In the genomic region with DNA sequence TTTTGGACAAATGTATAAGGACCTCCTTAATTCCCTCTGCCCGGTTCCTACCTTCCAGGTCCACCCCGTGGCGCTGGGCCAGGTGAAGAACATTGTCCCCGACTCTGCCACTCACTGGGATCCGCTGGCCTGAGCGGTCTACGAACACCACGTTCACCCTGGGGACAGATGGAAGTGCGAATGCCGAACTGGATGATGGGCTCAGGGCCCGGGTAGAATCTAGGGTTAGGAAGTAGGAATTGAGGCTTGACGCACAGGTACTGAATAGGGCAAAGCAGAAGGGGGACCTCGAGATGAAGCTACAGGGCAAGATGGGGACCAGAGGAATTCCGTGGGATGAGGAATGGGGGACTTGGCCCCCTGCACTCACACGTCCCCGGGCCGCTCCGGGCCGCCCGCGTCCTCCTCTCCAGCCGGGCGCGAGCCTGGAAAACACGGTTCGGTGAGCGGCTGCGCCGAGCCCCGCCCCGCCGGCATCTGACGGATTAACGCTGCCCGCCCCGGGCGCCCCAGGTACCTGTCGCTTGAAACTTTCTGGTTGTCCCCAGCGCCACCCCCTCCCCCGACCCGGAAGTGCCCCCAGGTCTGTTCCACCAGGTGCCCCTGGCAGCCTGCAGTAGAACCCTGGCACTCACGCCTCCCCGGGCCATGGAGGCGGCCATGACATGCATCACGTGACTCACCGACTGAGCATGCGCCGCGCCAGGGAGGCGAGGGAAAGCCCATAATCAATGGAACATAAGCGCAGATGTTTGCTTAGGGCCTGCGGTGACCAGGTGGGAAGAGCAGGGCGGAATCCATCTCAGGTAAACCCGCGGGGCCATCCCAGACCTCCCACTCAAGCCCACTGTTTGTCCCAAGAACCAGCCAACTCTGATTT, we compare ENCODE assay signal across 1 cellular context.
TF ChIP-seq lines count a peak whose summit lies in the region.

A gene (minus strand): TSS at position 681 of the 880 bp plus-strand sequence. CDS start 19 bp downstream, at position 662.

TF ChIP-seq in K562, 482 proteins besides CTCF, POLR2A, EP300 and RAD21 (continued from another document and continues in another):
- no peak for TF ChIP-seq CCNT2 (IDR thresholded peaks at IDR 0.05; ENCODE audit: borderline replicate concordance, extremely low read depth, insufficient read length, low read depth, low read length)
- TF ChIP-seq ZFP36 (IDR thresholded peaks at IDR 0.05; ENCODE audit: low read depth, low read length, partially characterized antibody), result no peak
- TF ChIP-seq, protein P1, sequence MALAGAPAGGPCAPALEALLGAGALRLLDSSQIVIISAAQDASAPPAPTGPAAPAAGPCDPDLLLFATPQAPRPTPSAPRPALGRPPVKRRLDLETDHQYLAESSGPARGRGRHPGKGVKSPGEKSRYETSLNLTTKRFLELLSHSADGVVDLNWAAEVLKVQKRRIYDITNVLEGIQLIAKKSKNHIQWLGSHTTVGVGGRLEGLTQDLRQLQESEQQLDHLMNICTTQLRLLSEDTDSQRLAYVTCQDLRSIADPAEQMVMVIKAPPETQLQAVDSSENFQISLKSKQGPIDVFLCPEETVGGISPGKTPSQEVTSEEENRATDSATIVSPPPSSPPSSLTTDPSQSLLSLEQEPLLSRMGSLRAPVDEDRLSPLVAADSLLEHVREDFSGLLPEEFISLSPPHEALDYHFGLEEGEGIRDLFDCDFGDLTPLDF (CRISPR knock-in tag; IDR thresholded peaks at IDR 0.05), result no peak
- TF ChIP-seq MCM5 (IDR thresholded peaks at IDR 0.05; ENCODE audit: low read depth), result no peak
- TF ChIP-seq MCM2 (IDR thresholded peaks at IDR 0.05; ENCODE audit: low read depth), result no peak
- TF ChIP-seq HDAC1 (IDR thresholded peaks at IDR 0.05), result peak; percentile 89 to 100
- TF ChIP-seq ZBTB1 (CRISPR knock-in tag; IDR thresholded peaks at IDR 0.05; ENCODE audit: borderline replicate concordance, low read depth), result no peak
- TF ChIP-seq NR2F6 (CRISPR knock-in tag; IDR thresholded peaks at IDR 0.05), result no peak
- no peak for TF ChIP-seq SRSF1 (IDR thresholded peaks at IDR 0.05; ENCODE audit: low read depth, low read length)
- TF ChIP-seq, protein P2, sequence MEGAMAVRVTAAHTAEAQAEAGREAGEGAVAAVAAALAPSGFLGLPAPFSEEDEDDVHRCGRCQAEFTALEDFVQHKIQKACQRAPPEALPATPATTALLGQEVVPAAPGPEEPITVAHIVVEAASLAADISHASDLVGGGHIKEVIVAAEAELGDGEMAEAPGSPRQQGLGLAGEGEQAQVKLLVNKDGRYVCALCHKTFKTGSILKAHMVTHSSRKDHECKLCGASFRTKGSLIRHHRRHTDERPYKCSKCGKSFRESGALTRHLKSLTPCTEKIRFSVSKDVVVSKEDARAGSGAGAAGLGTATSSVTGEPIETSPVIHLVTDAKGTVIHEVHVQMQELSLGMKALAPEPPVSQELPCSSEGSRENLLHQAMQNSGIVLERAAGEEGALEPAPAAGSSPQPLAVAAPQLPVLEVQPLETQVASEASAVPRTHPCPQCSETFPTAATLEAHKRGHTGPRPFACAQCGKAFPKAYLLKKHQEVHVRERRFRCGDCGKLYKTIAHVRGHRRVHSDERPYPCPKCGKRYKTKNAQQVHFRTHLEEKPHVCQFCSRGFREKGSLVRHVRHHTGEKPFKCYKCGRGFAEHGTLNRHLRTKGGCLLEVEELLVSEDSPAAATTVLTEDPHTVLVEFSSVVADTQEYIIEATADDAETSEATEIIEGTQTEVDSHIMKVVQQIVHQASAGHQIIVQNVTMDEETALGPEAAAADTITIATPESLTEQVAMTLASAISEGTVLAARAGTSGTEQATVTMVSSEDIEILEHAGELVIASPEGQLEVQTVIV (CRISPR knock-in tag; IDR thresholded peaks at IDR 0.05; ENCODE audit: borderline replicate concordance), result no peak
- TF ChIP-seq BRCA1 (IDR thresholded peaks at IDR 0.05), result no peak
- no peak for TF ChIP-seq BRCA1 (CRISPR knock-in tag; IDR thresholded peaks at IDR 0.05)
- TF ChIP-seq, protein P3, sequence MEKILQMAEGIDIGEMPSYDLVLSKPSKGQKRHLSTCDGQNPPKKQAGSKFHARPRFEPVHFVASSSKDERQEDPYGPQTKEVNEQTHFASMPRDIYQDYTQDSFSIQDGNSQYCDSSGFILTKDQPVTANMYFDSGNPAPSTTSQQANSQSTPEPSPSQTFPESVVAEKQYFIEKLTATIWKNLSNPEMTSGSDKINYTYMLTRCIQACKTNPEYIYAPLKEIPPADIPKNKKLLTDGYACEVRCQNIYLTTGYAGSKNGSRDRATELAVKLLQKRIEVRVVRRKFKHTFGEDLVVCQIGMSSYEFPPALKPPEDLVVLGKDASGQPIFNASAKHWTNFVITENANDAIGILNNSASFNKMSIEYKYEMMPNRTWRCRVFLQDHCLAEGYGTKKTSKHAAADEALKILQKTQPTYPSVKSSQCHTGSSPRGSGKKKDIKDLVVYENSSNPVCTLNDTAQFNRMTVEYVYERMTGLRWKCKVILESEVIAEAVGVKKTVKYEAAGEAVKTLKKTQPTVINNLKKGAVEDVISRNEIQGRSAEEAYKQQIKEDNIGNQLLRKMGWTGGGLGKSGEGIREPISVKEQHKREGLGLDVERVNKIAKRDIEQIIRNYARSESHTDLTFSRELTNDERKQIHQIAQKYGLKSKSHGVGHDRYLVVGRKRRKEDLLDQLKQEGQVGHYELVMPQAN (IDR thresholded peaks at IDR 0.05; ENCODE audit: borderline replicate concordance), result peak; percentile 99
- TF ChIP-seq NONO (IDR thresholded peaks at IDR 0.05; ENCODE audit: low read depth in 2 of 2, low read length in 1 of 2), result no peak
- TF ChIP-seq ARNT (IDR thresholded peaks at IDR 0.05), result no peak
- peak; percentile 93 for TF ChIP-seq SIN3B (IDR thresholded peaks at IDR 0.05; ENCODE audit: low read depth)
- no peak for TF ChIP-seq HDAC6 (IDR thresholded peaks at IDR 0.05; ENCODE audit: low read depth, low read length)
- TF ChIP-seq ZNF764 (CRISPR knock-in tag; IDR thresholded peaks at IDR 0.05; ENCODE audit: low read depth), result no peak
- TF ChIP-seq, protein P4, sequence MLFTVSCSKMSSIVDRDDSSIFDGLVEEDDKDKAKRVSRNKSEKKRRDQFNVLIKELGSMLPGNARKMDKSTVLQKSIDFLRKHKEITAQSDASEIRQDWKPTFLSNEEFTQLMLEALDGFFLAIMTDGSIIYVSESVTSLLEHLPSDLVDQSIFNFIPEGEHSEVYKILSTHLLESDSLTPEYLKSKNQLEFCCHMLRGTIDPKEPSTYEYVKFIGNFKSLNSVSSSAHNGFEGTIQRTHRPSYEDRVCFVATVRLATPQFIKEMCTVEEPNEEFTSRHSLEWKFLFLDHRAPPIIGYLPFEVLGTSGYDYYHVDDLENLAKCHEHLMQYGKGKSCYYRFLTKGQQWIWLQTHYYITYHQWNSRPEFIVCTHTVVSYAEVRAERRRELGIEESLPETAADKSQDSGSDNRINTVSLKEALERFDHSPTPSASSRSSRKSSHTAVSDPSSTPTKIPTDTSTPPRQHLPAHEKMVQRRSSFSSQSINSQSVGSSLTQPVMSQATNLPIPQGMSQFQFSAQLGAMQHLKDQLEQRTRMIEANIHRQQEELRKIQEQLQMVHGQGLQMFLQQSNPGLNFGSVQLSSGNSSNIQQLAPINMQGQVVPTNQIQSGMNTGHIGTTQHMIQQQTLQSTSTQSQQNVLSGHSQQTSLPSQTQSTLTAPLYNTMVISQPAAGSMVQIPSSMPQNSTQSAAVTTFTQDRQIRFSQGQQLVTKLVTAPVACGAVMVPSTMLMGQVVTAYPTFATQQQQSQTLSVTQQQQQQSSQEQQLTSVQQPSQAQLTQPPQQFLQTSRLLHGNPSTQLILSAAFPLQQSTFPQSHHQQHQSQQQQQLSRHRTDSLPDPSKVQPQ (CRISPR knock-in tag; IDR thresholded peaks at IDR 0.05; ENCODE audit: borderline replicate concordance), result no peak
- TF ChIP-seq RFX1 (IDR thresholded peaks at IDR 0.05), result no peak
- no peak for TF ChIP-seq ZBTB7A (IDR thresholded peaks at IDR 0.05; ENCODE audit: borderline replicate concordance, control insufficient read depth, low read depth, low read length)
- TF ChIP-seq, protein P5, sequence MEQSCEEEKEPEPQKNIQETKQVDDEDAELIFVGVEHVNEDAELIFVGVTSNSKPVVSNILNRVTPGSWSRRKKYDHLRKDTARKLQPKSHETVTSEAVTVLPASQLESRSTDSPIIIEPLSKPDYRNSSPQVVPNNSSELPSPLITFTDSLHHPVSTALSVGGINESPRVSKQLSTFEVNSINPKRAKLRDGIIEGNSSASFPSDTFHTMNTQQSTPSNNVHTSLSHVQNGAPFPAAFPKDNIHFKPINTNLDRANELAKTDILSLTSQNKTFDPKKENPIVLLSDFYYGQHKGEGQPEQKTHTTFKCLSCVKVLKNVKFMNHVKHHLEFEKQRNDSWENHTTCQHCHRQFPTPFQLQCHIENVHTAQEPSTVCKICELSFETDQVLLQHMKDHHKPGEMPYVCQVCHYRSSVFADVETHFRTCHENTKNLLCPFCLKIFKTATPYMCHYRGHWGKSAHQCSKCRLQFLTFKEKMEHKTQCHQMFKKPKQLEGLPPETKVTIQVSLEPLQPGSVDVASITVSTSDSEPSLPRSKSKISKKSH (CRISPR knock-in tag; IDR thresholded peaks at IDR 0.05), result no peak
- no peak for TF ChIP-seq MECOM (CRISPR knock-in tag; IDR thresholded peaks at IDR 0.05)
- TF ChIP-seq PHTF2 (CRISPR knock-in tag; IDR thresholded peaks at IDR 0.05), result no peak
- TF ChIP-seq TAF9B (IDR thresholded peaks at IDR 0.05; ENCODE audit: partially characterized antibody), result no peak
- TF ChIP-seq, protein P6, sequence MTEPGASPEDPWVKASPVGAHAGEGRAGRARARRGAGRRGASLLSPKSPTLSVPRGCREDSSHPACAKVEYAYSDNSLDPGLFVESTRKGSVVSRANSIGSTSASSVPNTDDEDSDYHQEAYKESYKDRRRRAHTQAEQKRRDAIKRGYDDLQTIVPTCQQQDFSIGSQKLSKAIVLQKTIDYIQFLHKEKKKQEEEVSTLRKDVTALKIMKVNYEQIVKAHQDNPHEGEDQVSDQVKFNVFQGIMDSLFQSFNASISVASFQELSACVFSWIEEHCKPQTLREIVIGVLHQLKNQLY (CRISPR knock-in tag; conservative IDR thresholded peaks at IDR 0.05), result no peak
- no peak for TF ChIP-seq ZNF583 (CRISPR knock-in tag; IDR thresholded peaks at IDR 0.05)
- TF ChIP-seq KDM5B (IDR thresholded peaks at IDR 0.05; ENCODE audit: insufficient replicate concordance, low read depth, low read length), result peak; percentile 70
- TF ChIP-seq POLR2AphosphoS2 (IDR thresholded peaks at IDR 0.05; ENCODE audit: low read length), result peak; percentile 99
- no peak for TF ChIP-seq BMI1 (IDR thresholded peaks at IDR 0.05; ENCODE audit: low read length)
- no peak for TF ChIP-seq ZNF133 (CRISPR knock-in tag; IDR thresholded peaks at IDR 0.05)
- TF ChIP-seq, protein P7, sequence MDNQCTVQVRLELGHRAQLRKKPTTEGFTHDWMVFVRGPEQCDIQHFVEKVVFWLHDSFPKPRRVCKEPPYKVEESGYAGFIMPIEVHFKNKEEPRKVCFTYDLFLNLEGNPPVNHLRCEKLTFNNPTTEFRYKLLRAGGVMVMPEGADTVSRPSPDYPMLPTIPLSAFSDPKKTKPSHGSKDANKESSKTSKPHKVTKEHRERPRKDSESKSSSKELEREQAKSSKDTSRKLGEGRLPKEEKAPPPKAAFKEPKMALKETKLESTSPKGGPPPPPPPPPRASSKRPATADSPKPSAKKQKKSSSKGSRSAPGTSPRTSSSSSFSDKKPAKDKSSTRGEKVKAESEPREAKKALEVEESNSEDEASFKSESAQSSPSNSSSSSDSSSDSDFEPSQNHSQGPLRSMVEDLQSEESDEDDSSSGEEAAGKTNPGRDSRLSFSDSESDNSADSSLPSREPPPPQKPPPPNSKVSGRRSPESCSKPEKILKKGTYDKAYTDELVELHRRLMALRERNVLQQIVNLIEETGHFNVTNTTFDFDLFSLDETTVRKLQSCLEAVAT (IDR thresholded peaks at IDR 0.05), result 0 out of 4 replicates have a peak, but pooled peaks of 1 of the 2 experiments have one; percentile 14
- TF ChIP-seq, protein P8, sequence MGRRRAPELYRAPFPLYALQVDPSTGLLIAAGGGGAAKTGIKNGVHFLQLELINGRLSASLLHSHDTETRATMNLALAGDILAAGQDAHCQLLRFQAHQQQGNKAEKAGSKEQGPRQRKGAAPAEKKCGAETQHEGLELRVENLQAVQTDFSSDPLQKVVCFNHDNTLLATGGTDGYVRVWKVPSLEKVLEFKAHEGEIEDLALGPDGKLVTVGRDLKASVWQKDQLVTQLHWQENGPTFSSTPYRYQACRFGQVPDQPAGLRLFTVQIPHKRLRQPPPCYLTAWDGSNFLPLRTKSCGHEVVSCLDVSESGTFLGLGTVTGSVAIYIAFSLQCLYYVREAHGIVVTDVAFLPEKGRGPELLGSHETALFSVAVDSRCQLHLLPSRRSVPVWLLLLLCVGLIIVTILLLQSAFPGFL (CRISPR knock-in tag; IDR thresholded peaks at IDR 0.05), result no peak
- TF ChIP-seq, protein P9, sequence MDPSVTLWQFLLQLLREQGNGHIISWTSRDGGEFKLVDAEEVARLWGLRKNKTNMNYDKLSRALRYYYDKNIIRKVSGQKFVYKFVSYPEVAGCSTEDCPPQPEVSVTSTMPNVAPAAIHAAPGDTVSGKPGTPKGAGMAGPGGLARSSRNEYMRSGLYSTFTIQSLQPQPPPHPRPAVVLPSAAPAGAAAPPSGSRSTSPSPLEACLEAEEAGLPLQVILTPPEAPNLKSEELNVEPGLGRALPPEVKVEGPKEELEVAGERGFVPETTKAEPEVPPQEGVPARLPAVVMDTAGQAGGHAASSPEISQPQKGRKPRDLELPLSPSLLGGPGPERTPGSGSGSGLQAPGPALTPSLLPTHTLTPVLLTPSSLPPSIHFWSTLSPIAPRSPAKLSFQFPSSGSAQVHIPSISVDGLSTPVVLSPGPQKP (CRISPR knock-in tag; IDR thresholded peaks at IDR 0.05), result no peak
- TF ChIP-seq TEAD4 (IDR thresholded peaks at IDR 0.05; ENCODE audit: low read length), result no peak
- TF ChIP-seq TEAD4 (CRISPR knock-in tag; IDR thresholded peaks at IDR 0.05; ENCODE audit: borderline replicate concordance), result no peak
- TF ChIP-seq, protein P10, sequence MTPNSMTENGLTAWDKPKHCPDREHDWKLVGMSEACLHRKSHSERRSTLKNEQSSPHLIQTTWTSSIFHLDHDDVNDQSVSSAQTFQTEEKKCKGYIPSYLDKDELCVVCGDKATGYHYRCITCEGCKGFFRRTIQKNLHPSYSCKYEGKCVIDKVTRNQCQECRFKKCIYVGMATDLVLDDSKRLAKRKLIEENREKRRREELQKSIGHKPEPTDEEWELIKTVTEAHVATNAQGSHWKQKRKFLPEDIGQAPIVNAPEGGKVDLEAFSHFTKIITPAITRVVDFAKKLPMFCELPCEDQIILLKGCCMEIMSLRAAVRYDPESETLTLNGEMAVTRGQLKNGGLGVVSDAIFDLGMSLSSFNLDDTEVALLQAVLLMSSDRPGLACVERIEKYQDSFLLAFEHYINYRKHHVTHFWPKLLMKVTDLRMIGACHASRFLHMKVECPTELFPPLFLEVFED (CRISPR knock-in tag; conservative IDR thresholded peaks at IDR 0.05), result peak; percentile 34; the same call in 1 of the 2 replicates
- TF ChIP-seq KDM2B (CRISPR knock-in tag; IDR thresholded peaks at IDR 0.05), result no peak
- TF ChIP-seq ZKSCAN8 (CRISPR knock-in tag; IDR thresholded peaks at IDR 0.05), result no peak
- TF ChIP-seq, protein P11, sequence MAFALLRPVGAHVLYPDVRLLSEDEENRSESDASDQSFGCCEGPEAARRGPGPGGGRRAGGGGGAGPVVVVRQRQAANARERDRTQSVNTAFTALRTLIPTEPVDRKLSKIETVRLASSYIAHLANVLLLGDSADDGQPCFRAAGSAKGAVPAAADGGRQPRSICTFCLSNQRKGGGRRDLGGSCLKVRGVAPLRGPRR (CRISPR knock-in tag; IDR thresholded peaks at IDR 0.05), result no peak
- TF ChIP-seq CBX3 (IDR thresholded peaks at IDR 0.05; ENCODE audit: borderline replicate concordance in 1 of 2, low read length in 2 of 2), result no peak
- TF ChIP-seq SIRT6 (IDR thresholded peaks at IDR 0.05; ENCODE audit: low read depth, low read length), result no peak
- no peak for TF ChIP-seq ZNF589 (CRISPR knock-in tag; IDR thresholded peaks at IDR 0.05; ENCODE audit: low read depth)
